Comparison of ENCODE assay signal across 12 cellular contexts in the genomic region with DNA sequence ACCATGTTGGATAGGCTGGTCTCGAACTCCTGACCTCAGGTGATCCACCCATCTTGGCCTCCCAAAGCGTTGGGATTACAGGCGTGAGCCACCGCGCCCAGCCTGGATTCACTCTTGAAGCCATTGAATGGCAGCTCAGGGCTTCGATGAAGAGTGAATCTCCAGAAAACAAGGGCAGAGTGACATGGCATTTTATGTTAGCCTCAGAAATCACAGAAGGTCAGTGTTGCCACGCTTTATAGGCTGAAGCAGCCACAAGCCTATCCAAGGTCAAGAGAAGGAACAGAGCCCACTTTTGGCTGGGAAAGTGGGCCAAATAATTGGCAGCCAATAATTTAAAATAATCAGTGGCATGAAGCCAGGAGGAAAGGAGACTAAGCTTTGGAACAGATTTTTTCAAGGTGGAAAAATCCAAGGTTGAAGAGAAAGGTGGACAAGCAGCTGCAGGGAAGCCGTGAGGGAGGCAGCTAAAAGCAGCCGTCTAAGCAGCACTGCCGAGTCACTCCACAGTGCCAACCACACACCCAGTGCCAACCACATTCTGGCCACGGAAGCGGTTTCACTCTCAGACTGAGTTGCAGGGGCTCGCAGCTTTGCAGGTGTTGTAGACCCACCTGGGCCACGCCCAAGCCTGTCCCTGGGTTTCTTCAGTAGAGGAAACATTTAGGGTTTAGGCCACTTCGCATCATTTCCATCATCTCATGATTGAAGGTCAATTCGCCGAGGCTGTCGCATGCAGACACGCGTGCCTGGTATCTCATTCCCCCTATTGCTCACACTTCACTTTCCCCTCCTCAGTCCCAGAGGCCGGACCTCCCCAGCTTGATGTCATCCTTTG. TPM values are rescaled to one million over a fixed set of nuclear protein-coding genes. Genes with fewer than 3 reads are reported as not detected.
A peak's percentile ranks its signal among the peaks of the same experiment; 100 is the strongest.
DNase-seq lines count a peak whose midpoint lies in the region; ATAC-seq and TF ChIP-seq lines count a peak whose summit lies in the region.
"Had no signal": no experiment of that assay in that cellular context is flagged by ENCODE, and none has a peak within 500 bp of the region (broad histone marks: within the 10 kb centered on the region; RNA-seq: fewer than 3 reads in every experiment).

No MANE protein-coding gene starts in this region.

- H3K36me3 ChIP-seq in spleen = peaks cover 0 to 11% (median 4%) of the 10 kb centered on the region in 6 donors

- ATAC-seq in GM21381 (IDR thresholded peaks at IDR 0.05; ENCODE audit: unreplicated experiment) (peak; percentile 51), GM21576 (IDR thresholded peaks at IDR 0.05; ENCODE audit: unreplicated experiment) (no peak), HG02840 (IDR thresholded peaks at IDR 0.05; ENCODE audit: low FRiP score, unreplicated experiment) (no peak)
- peak; percentile 82 for ATAC-seq in central memory CD8-positive, alpha-beta T cell (replicated peaks; ENCODE audit: extremely low read depth, poor library complexity, severe bottlenecking)

- peak; percentile 78 for DNase-seq in activated CD4-positive, alpha-beta memory T cell treated with anti-CD3 and anti-CD28 coated beads, Interleukin-2, amount 10 ng/mL, durations not matched to agents 7 days and 5 days
- DNase-seq in central memory CD8-positive, alpha-beta T cell (ENCODE audit: low spot score in 2 of 2) = peak in 1 of 2 donors; percentile 22
- DNase-seq in stimulated activated CD8-positive, alpha-beta memory T cell treated with anti-CD3 and anti-CD28 coated beads, Interleukin-12 subunit alpha, Interleukin-12 subunit beta, amount 100 ng/mL, for 24 hours (ENCODE audit: extremely low read depth) = peak; percentile 28
- no peak for DNase-seq in spleen
- DNase-seq in HPDE6-E6E7 (ENCODE audit: extremely low spot score) = no peak
- DNase-seq: mesendoderm, NCI-H1436 had no signal

- H3K4me1 Mint-ChIP-seq in activated CD4-positive, alpha-beta memory T cell treated with anti-CD3 and anti-CD28 coated beads, Interleukin-2, amount 10 ng/mL, durations not matched to agents 7 days and 5 days = peaks cover 18% of the 10 kb centered on the region
- H3K4me1 Mint-ChIP-seq in central memory CD8-positive, alpha-beta T cell = peaks cover 22% of the 10 kb centered on the region

- no peak overlapping the region for H3K4me3 ChIP-seq in spleen
- H3K4me3 ChIP-seq: SK-N-MC, skin epidermis had no signal

- H3K27me3 ChIP-seq in spleen (replicated peaks in 1 of 7) = peaks cover 0 to 6% (median 0%) of the 10 kb centered on the region in 7 donors

- no peaks in the 10 kb centered on the region for H3K9me3 ChIP-seq in spleen

- TF ChIP-seq CTCF in spleen (IDR thresholded peaks at IDR 0.05 in 8 of 11, conservative IDR thresholded peaks at IDR 0.05 in 3 of 11) = no peak

- intact Hi-C loops in spleen (cut with DNase I; ENCODE audit: low total_unique reads) = no loop called here

- H3K27ac Mint-ChIP-seq in activated CD4-positive, alpha-beta memory T cell treated with anti-CD3 and anti-CD28 coated beads, Interleukin-2, amount 10 ng/mL, durations not matched to agents 7 days and 5 days = no peak overlapping the region
- no peak overlapping the region for H3K27ac Mint-ChIP-seq in central memory CD8-positive, alpha-beta T cell (ENCODE audit: low read depth)

- no peak overlapping the region for H3K4me3 Mint-ChIP-seq in activated CD4-positive, alpha-beta memory T cell treated with anti-CD3 and anti-CD28 coated beads, Interleukin-2, amount 10 ng/mL, durations not matched to agents 7 days and 5 days
- peak overlapping the region; percentile 1 for H3K4me3 Mint-ChIP-seq in central memory CD8-positive, alpha-beta T cell

- peaks cover 0 to 25% (median 7%) of the 10 kb centered on the region in 6 donors for H3K4me1 ChIP-seq in spleen

- H3K9me3 Mint-ChIP-seq in activated CD4-positive, alpha-beta memory T cell treated with anti-CD3 and anti-CD28 coated beads, Interleukin-2, amount 10 ng/mL, durations not matched to agents 7 days and 5 days = no peaks in the 10 kb centered on the region
- H3K9me3 Mint-ChIP-seq in central memory CD8-positive, alpha-beta T cell = no peaks in the 10 kb centered on the region

- POLR2A ChIA-PET in activated CD4-positive, alpha-beta memory T cell treated with anti-CD3 and anti-CD28 coated beads, Interleukin-2, amount 10 ng/mL, durations not matched to agents 7 days and 5 days (lab: Charles Lee) = interaction anchor here (0.9 to 1.2 kb wide), 7 partner anchors 8 to 361 kb away, joined by 3 to 6 read pairs (median 4); no protein-coding TSS in a partner anchor

- peaks cover 17% of the 10 kb centered on the region for H3K27me3 Mint-ChIP-seq in activated CD4-positive, alpha-beta memory T cell treated with anti-CD3 and anti-CD28 coated beads, Interleukin-2, amount 10 ng/mL, durations not matched to agents 7 days and 5 days
- peaks cover 10% of the 10 kb centered on the region for H3K27me3 Mint-ChIP-seq in central memory CD8-positive, alpha-beta T cell

- WGBS in spleen, 5 donors = 47 to 60% (median 49%) methylated on average over 21 of the region's 21 CpGs

- H3K27ac ChIP-seq in spleen = no peak overlapping the region
- H3K27ac ChIP-seq: SK-N-MC, skin epidermis had no signal

- H3K36me3 Mint-ChIP-seq in activated CD4-positive, alpha-beta memory T cell treated with anti-CD3 and anti-CD28 coated beads, Interleukin-2, amount 10 ng/mL, durations not matched to agents 7 days and 5 days (ENCODE audit: low read depth) = peaks cover under 1% of the 10 kb centered on the region
- H3K36me3 Mint-ChIP-seq in central memory CD8-positive, alpha-beta T cell (ENCODE audit: insufficient read depth) = peaks cover 1% of the 10 kb centered on the region

- CTCF ChIA-PET in activated CD4-positive, alpha-beta memory T cell treated with anti-CD3 and anti-CD28 coated beads, Interleukin-2, amount 10 ng/mL, durations not matched to agents 7 days and 5 days (lab: Charles Lee) = interaction anchor here (1.0 to 1.4 kb wide), 5 partner anchors 12 to 215 kb away, joined by 3 to 7 read pairs (median 7); no protein-coding TSS in a partner anchor

- no peak for TF ChIP-seq POLR2A in spleen (IDR thresholded peaks at IDR 0.05)

RNA-seq across cellular contexts. Expression of gene AVP, which starts 17.4 kb away (rescaled TPM):
- total RNA-seq in activated CD4-positive, alpha-beta memory T cell treated with anti-CD3 and anti-CD28 coated beads, Interleukin-2, amount 10 ng/mL, durations not matched to agents 7 days and 5 days = not detected
- total RNA-seq in spleen = 1 to 10 TPM in 1 of 7 donors, not detected in 6; 2.2 TPM
- polyA plus RNA-seq in spleen = not detected

RNA-seq across cellular contexts. Expression of gene OXT, which starts 30.5 kb away (rescaled TPM):
- total RNA-seq in activated CD4-positive, alpha-beta memory T cell treated with anti-CD3 and anti-CD28 coated beads, Interleukin-2, amount 10 ng/mL, durations not matched to agents 7 days and 5 days = not detected
- not detected for total RNA-seq in spleen
- polyA plus RNA-seq in spleen = under 1 TPM in 2 of 3 donors, not detected in 1; 0.68 to 1.00 TPM

RNA-seq across cellular contexts. Expression of gene MRPS26, which starts 56.1 kb away (rescaled TPM):
- total RNA-seq in activated CD4-positive, alpha-beta memory T cell treated with anti-CD3 and anti-CD28 coated beads, Interleukin-2, amount 10 ng/mL, durations not matched to agents 7 days and 5 days = 10 to 100 TPM; 33.7 to 35.3 TPM
- 10 to 100 TPM; 22.5 to 40.1 (median 25.3) TPM for total RNA-seq in spleen
- 10 to 100 TPM; 44.3 to 64.6 (median 60.6) TPM for polyA plus RNA-seq in spleen

RNA-seq across cellular contexts. Expression of gene FASTKD5, which starts 57.7 kb away (rescaled TPM):
- 10 to 100 TPM; 20.1 to 20.8 TPM for total RNA-seq in activated CD4-positive, alpha-beta memory T cell treated with anti-CD3 and anti-CD28 coated beads, Interleukin-2, amount 10 ng/mL, durations not matched to agents 7 days and 5 days
- total RNA-seq in spleen = 10 to 100 TPM; 17.0 to 22.6 (median 18.5) TPM
- polyA plus RNA-seq in spleen = 10 to 100 TPM in 1 of 3 donors, 1 to 10 TPM in 2; 8.4 to 11.1 (median 9.0) TPM

RNA-seq across cellular contexts. Expression of gene UBOX5, which starts 57.7 kb away (rescaled TPM):
- total RNA-seq in activated CD4-positive, alpha-beta memory T cell treated with anti-CD3 and anti-CD28 coated beads, Interleukin-2, amount 10 ng/mL, durations not matched to agents 7 days and 5 days = 10 to 100 TPM in 1 of 2 experiments, 1 to 10 TPM in 1; 8.4 to 10.7 TPM
- total RNA-seq in spleen = 1 to 10 TPM; 5.9 to 8.1 (median 7.3) TPM
- 1 to 10 TPM; 2.4 to 4.0 (median 2.9) TPM for polyA plus RNA-seq in spleen

Comparison
In these comparisons a context has a peak if more than half of its experiments do, and no peak if none do; other contexts are left out.
1. ATAC-seq: peak in GM21381 (single experiment) and central memory CD8-positive, alpha-beta T cell (single experiment); none in GM21576 (single experiment) and HG02840 (single experiment).
2. DNase-seq: peak in activated CD4-positive, alpha-beta memory T cell treated with anti-CD3 and anti-CD28 coated beads, Interleukin-2, amount 10 ng/mL, durations not matched to agents 7 days and 5 days (single experiment) and stimulated activated CD8-positive, alpha-beta memory T cell treated with anti-CD3 and anti-CD28 coated beads, Interleukin-12 subunit alpha, Interleukin-12 subunit beta, amount 100 ng/mL, for 24 hours (single experiment); none in spleen (single experiment) and HPDE6-E6E7 (single experiment).